16 cellular contexts compared by ENCODE assay signal in the genomic region with DNA sequence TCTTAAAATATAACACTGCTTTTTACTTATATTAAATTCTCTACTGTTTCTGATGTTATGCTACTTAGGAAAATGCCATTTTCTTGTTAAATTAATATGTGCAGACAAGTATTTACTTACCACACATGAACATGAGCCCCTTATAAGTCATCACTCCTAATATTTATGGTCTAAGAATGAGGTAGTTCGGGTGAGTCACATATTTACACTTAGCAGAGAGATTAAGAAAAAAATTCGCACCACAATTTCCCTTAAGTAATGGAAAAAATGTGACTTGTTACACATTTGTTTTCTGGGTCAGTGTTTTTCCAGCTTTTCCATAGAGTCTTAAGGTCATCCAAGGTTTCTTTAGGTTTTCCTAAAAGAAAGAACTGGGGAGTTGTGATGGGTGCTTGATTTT.
DNase-seq lines count a peak whose midpoint lies in the region; ATAC-seq and TF ChIP-seq lines count a peak whose summit lies in the region.
"Had no signal": no experiment of that assay in that cellular context is flagged by ENCODE, and none has a peak within 500 bp of the region (broad histone marks: within the 10 kb centered on the region; RNA-seq: fewer than 3 reads in every experiment).

No MANE protein-coding gene starts in this region.

- H3K36me3 ChIP-seq in rectal smooth muscle tissue (ENCODE audit: control insufficient read depth, insufficient read depth, low read length) (no peaks in the 10 kb centered on the region), BE2C (no peaks in the 10 kb centered on the region)
- H3K36me3 ChIP-seq: upper lobe of left lung had no signal

- H3K27ac Mint-ChIP-seq in type B pancreatic cell = no peak overlapping the region
- H3K27ac Mint-ChIP-seq in stimulated activated memory B cell treated with anti-CD40 and anti-IgM and Interleukin-4, amounts not matched to agents 10 μg/mL and 1 μg/mL and 100 μg/mL, for 72 hours = no peak overlapping the region
- H3K27ac Mint-ChIP-seq: activated B cell treated with CpG ODN at 0.5 μM for 24 hours, B cell had no signal

- H3K4me3 ChIP-seq in foreskin fibroblast (ENCODE audit: low read depth in 1 of 2, low read length in 2 of 2) (no peak overlapping the region), rectal smooth muscle tissue (ENCODE audit: low read length) (no peak overlapping the region), BE2C (ENCODE audit: low read depth, low read length) (no peak overlapping the region)
- H3K4me3 ChIP-seq: upper lobe of left lung had no signal

- H3K27me3 Mint-ChIP-seq in type B pancreatic cell = peaks cover 2% of the 10 kb centered on the region
- peaks cover 8% of the 10 kb centered on the region for H3K27me3 Mint-ChIP-seq in stimulated activated memory B cell treated with anti-CD40 and anti-IgM and Interleukin-4, amounts not matched to agents 10 μg/mL and 1 μg/mL and 100 μg/mL, for 72 hours
- H3K27me3 Mint-ChIP-seq: activated B cell treated with CpG ODN at 0.5 μM for 24 hours had no signal

- H3K27ac ChIP-seq in VCaP (no peak overlapping the region), rectal smooth muscle tissue (ENCODE audit: low read depth, low read length) (peak overlapping the region; percentile 70)

- no peak overlapping the region for H3K4me3 Mint-ChIP-seq in type B pancreatic cell
- no peak overlapping the region for H3K4me3 Mint-ChIP-seq in stimulated activated memory B cell treated with anti-CD40 and anti-IgM and Interleukin-4, amounts not matched to agents 10 μg/mL and 1 μg/mL and 100 μg/mL, for 72 hours
- H3K4me3 Mint-ChIP-seq: activated B cell treated with CpG ODN at 0.5 μM for 24 hours, B cell had no signal

- no peak for ATAC-seq in stimulated activated memory B cell treated with anti-CD40 and anti-IgM and Interleukin-4, amounts not matched to agents 10 μg/mL and 1 μg/mL and 100 μg/mL, for 72 hours
- ATAC-seq: HepG2 had no signal

- no peaks in the 10 kb centered on the region for H3K9me3 ChIP-seq in BE2C
- H3K9me3 ChIP-seq: upper lobe of left lung had no signal

- H3K9me3 Mint-ChIP-seq in type B pancreatic cell = no peaks in the 10 kb centered on the region
- H3K9me3 Mint-ChIP-seq in stimulated activated memory B cell treated with anti-CD40 and anti-IgM and Interleukin-4, amounts not matched to agents 10 μg/mL and 1 μg/mL and 100 μg/mL, for 72 hours = no peaks in the 10 kb centered on the region
- H3K9me3 Mint-ChIP-seq: activated B cell treated with CpG ODN at 0.5 μM for 24 hours had no signal

- H3K4me1 ChIP-seq in rectal smooth muscle tissue (ENCODE audit: control insufficient read depth, insufficient read depth, low read length) (peaks cover 56% of the 10 kb centered on the region), BE2C (peaks cover 55% of the 10 kb centered on the region)

- TF ChIP-seq CTCF in VCaP (conservative IDR thresholded peaks at IDR 0.05) (peak; percentile 4; the same call in 1 of the 2 replicates), foreskin fibroblast (IDR thresholded peaks at IDR 0.05; ENCODE audit: low read depth, low read length) (no peak), type B pancreatic cell (conservative IDR thresholded peaks at IDR 0.05) (no peak), BE2C (IDR thresholded peaks at IDR 0.05; ENCODE audit: low read depth, low read length) (no peak)

- peaks cover 8% of the 10 kb centered on the region for H3K36me3 Mint-ChIP-seq in type B pancreatic cell
- H3K36me3 Mint-ChIP-seq in stimulated activated memory B cell treated with anti-CD40 and anti-IgM and Interleukin-4, amounts not matched to agents 10 μg/mL and 1 μg/mL and 100 μg/mL, for 72 hours = no peaks in the 10 kb centered on the region

- H3K27me3 ChIP-seq in rectal smooth muscle tissue (ENCODE audit: control insufficient read depth, insufficient read depth, low read length) (no peaks in the 10 kb centered on the region), BE2C (no peaks in the 10 kb centered on the region)
- H3K27me3 ChIP-seq: upper lobe of left lung had no signal

- DNase-seq in COLO829 (ENCODE audit: low spot score) (peak; percentile 19), foreskin fibroblast (peak; percentile 12 to 54), type B pancreatic cell (ENCODE audit: extremely low spot score, unreplicated experiment) (no peak), BE2C (no peak)
- no peak for DNase-seq in effector CD8-positive, alpha-beta T cell (lab: John Stamatoyannopoulos, UW)
- DNase-seq: activated B cell treated with CpG ODN at 0.5 μM for 24 hours; activated naive CD4-positive, alpha-beta T cell treated with Interleukin-2 at 50 U/mL for 16 hours; NCI-H2171 treated with DMSO at 0.1 percent for 48 hours; SHP77; stimulated activated CD4-positive, alpha-beta T cell treated with anti-CD3 and anti-CD28 coated beads, Interleukin-4, amount 100 ng/mL, for 4 hours; upper lobe of left lung had no signal

- no peak overlapping the region for H3K9ac ChIP-seq in rectal smooth muscle tissue (ENCODE audit: low read length)

- H3K4me1 Mint-ChIP-seq in type B pancreatic cell (ENCODE audit: unreplicated experiment) = peaks cover 5% of the 10 kb centered on the region
- H3K4me1 Mint-ChIP-seq in stimulated activated memory B cell treated with anti-CD40 and anti-IgM and Interleukin-4, amounts not matched to agents 10 μg/mL and 1 μg/mL and 100 μg/mL, for 72 hours = no peaks in the 10 kb centered on the region
- H3K4me1 Mint-ChIP-seq: activated B cell treated with CpG ODN at 0.5 μM for 24 hours, B cell had no signal

Comparison
In these comparisons a context has a peak if more than half of its experiments do, and no peak if none do; other contexts are left out.
1. DNase-seq: peak in COLO829 (single experiment) and foreskin fibroblast (2 of 2); none in type B pancreatic cell (single experiment), effector CD8-positive, alpha-beta T cell (single experiment) and BE2C (single experiment).